ENCODE assay signal across 10 cellular contexts in genomic region chr9:137035507-137035834, GRCh38. TPM values are rescaled to one million over a fixed set of nuclear protein-coding genes. Genes with fewer than 3 reads are reported as not detected.
A peak's percentile ranks its signal among the peaks of the same experiment; 100 is the strongest.
DNase-seq lines count a peak whose midpoint lies in the region; ATAC-seq and TF ChIP-seq lines count a peak whose summit lies in the region.
"Had no signal": no experiment of that assay in that cellular context is flagged by ENCODE, and none has a peak within 500 bp of the region (broad histone marks: within the 10 kb centered on the region; RNA-seq: fewer than 3 reads in every experiment).

No MANE protein-coding gene starts in this region.

- no peaks in the 10 kb centered on the region for H3K9me3 ChIP-seq in BLaER1 treated with 17β-estradiol and CSF1 and Interleukin-3, amounts not matched to agents 10 nM and 100 nM (replicated peaks in 1 of 11)
- H3K9me3 ChIP-seq: gastroesophageal sphincter had no signal

- no peak overlapping the region for H3K4me3 Mint-ChIP-seq in GM23338
- H3K4me3 Mint-ChIP-seq in activated T-helper 1 cell treated with anti-CD3 and anti-CD28 coated beads, Interleukin-12 subunit alpha, Interleukin-12 subunit beta, Interleukin-2, Interleukin-4 antibody, amounts not matched to agents 30 ng/mL and 10 ng/mL and 1 ng/mL, durations not matched to agents 14 hours and 24 hours and 36 hours: no peak overlapping the region
- H3K4me3 Mint-ChIP-seq in natural killer cell: peak overlapping the region; percentile 81

- H3K27me3 ChIP-seq in BLaER1 treated with 17β-estradiol and CSF1 and Interleukin-3, amounts not matched to agents 10 nM and 100 nM: no peaks in the 10 kb centered on the region
- H3K27me3 ChIP-seq in GM23338 (ENCODE audit: insufficient read depth): no peaks in the 10 kb centered on the region

- TF ChIP-seq CTCF in GM23338 (conservative IDR thresholded peaks at IDR 0.05; ENCODE audit: low read depth in 2 of 2) (peak in 1 of 2 experiments; percentile 14; a peak in 1 of 4 replicates), natural killer cell (IDR thresholded peaks at IDR 0.05) (peak; percentile 43)

- intact Hi-C loops in activated T-helper 1 cell treated with anti-CD3 and anti-CD28 coated beads, Interleukin-12 subunit alpha, Interleukin-12 subunit beta, Interleukin-2, Interleukin-4 antibody, amounts not matched to agents 30 ng/mL and 10 ng/mL and 1 ng/mL, durations not matched to agents 14 hours and 24 hours and 36 hours (cut with micrococcal nuclease): loop anchor here (1.0 to 2.0 kb wide), 6 partner anchors 31 to 248 kb away; partner anchors contain the start of genes AJM1, EDF1 and PAXX
- intact Hi-C loops in natural killer cell (cut with micrococcal nuclease): loop anchor here (1.0 to 2.0 kb wide), 4 partner anchors 37 to 247 kb away; partner anchors contain the start of gene AJM1

- peaks cover 29 to 61% (median 49%) of the 10 kb centered on the region in 11 experiments for H3K36me3 ChIP-seq in BLaER1 treated with 17β-estradiol and CSF1 and Interleukin-3, amounts not matched to agents 10 nM and 100 nM
- no peaks in the 10 kb centered on the region for H3K36me3 ChIP-seq in GM23338 (ENCODE audit: insufficient read depth)

- no peak overlapping the region for H3K27ac Mint-ChIP-seq in GM23338
- H3K27ac Mint-ChIP-seq in activated T-helper 1 cell treated with anti-CD3 and anti-CD28 coated beads, Interleukin-12 subunit alpha, Interleukin-12 subunit beta, Interleukin-2, Interleukin-4 antibody, amounts not matched to agents 30 ng/mL and 10 ng/mL and 1 ng/mL, durations not matched to agents 14 hours and 24 hours and 36 hours: peak overlapping the region; percentile 87
- H3K27ac Mint-ChIP-seq in natural killer cell: peak overlapping the region; percentile 76 to 83

- H3K4me1 Mint-ChIP-seq in GM23338 (no peaks in the 10 kb centered on the region), natural killer cell (peaks cover 28 to 42% of the 10 kb centered on the region in 2 donors)
- peaks cover 27% of the 10 kb centered on the region for H3K4me1 Mint-ChIP-seq in activated T-helper 1 cell treated with anti-CD3 and anti-CD28 coated beads, Interleukin-12 subunit alpha, Interleukin-12 subunit beta, Interleukin-2, Interleukin-4 antibody, amounts not matched to agents 30 ng/mL and 10 ng/mL and 1 ng/mL, durations not matched to agents 14 hours and 24 hours and 36 hours (ENCODE audit: low read depth)

- H3K79me2 ChIP-seq in GM23338 (replicated peaks; ENCODE audit: insufficient read depth): no peaks in the 10 kb centered on the region

- no peaks in the 10 kb centered on the region; the same call in 2 of the 3 replicates for H3K36me3 Mint-ChIP-seq in GM23338 (ENCODE audit: low read depth)
- peaks cover 2% of the 10 kb centered on the region for H3K36me3 Mint-ChIP-seq in activated T-helper 1 cell treated with anti-CD3 and anti-CD28 coated beads, Interleukin-12 subunit alpha, Interleukin-12 subunit beta, Interleukin-2, Interleukin-4 antibody, amounts not matched to agents 30 ng/mL and 10 ng/mL and 1 ng/mL, durations not matched to agents 14 hours and 24 hours and 36 hours (ENCODE audit: low read depth)
- H3K36me3 Mint-ChIP-seq in natural killer cell: no peaks in the 10 kb centered on the region
- H3K36me3 Mint-ChIP-seq: activated naive CD8-positive, alpha-beta T cell treated with anti-CD3 and anti-CD28 coated beads for 36 hours had no signal

- peak overlapping the region; percentile 21 to 82 (median 72); a peak in 18 of 22 replicates for H3K9ac ChIP-seq in BLaER1 treated with 17β-estradiol and CSF1 and Interleukin-3, amounts not matched to agents 10 nM and 100 nM

- H3K27me3 Mint-ChIP-seq in GM23338 (ENCODE audit: insufficient read depth, low read depth, poor library complexity) (peaks cover 9% of the 10 kb centered on the region), natural killer cell (ENCODE audit: low read depth in 2 of 2) (no peaks in the 10 kb centered on the region)
- no peaks in the 10 kb centered on the region for H3K27me3 Mint-ChIP-seq in activated T-helper 1 cell treated with anti-CD3 and anti-CD28 coated beads, Interleukin-12 subunit alpha, Interleukin-12 subunit beta, Interleukin-2, Interleukin-4 antibody, amounts not matched to agents 30 ng/mL and 10 ng/mL and 1 ng/mL, durations not matched to agents 14 hours and 24 hours and 36 hours (ENCODE audit: insufficient read depth)
- H3K27me3 Mint-ChIP-seq: activated naive CD8-positive, alpha-beta T cell treated with anti-CD3 and anti-CD28 coated beads for 36 hours had no signal

- ATAC-seq in GM23338: peak; percentile 66
- ATAC-seq in natural killer cell: no peak
- ATAC-seq in HG02981 (IDR thresholded peaks at IDR 0.05; ENCODE audit: unreplicated experiment): no peak
- ATAC-seq in HG02973 (IDR thresholded peaks at IDR 0.05; ENCODE audit: unreplicated experiment): no peak

- H3K4me1 ChIP-seq in BLaER1 treated with 17β-estradiol and CSF1 and Interleukin-3, amounts not matched to agents 10 nM and 100 nM: peaks cover 36 to 72% (median 65%) of the 10 kb centered on the region in 10 experiments
- H3K4me1 ChIP-seq in GM23338 (ENCODE audit: insufficient read depth): no peaks in the 10 kb centered on the region

- H3K9me3 Mint-ChIP-seq in GM23338 (no peaks in the 10 kb centered on the region), natural killer cell (no peaks in the 10 kb centered on the region)
- H3K9me3 Mint-ChIP-seq in activated T-helper 1 cell treated with anti-CD3 and anti-CD28 coated beads, Interleukin-12 subunit alpha, Interleukin-12 subunit beta, Interleukin-2, Interleukin-4 antibody, amounts not matched to agents 30 ng/mL and 10 ng/mL and 1 ng/mL, durations not matched to agents 14 hours and 24 hours and 36 hours: no peaks in the 10 kb centered on the region
- H3K9me3 Mint-ChIP-seq: activated naive CD8-positive, alpha-beta T cell treated with anti-CD3 and anti-CD28 coated beads for 36 hours had no signal

- peaks cover under 1 to 56% (median 44%) of the 10 kb centered on the region in 11 experiments; a peak in 20 of 22 replicates for H4K20me1 ChIP-seq in BLaER1 treated with 17β-estradiol and CSF1 and Interleukin-3, amounts not matched to agents 10 nM and 100 nM
- H4K20me1 ChIP-seq in GM23338 (replicated peaks; ENCODE audit: insufficient read depth): no peaks in the 10 kb centered on the region

- H3K9me2 ChIP-seq in GM23338 (ENCODE audit: insufficient read depth): no peaks in the 10 kb centered on the region

- H2AFZ ChIP-seq in GM23338: no peak overlapping the region

- H3K4me3 ChIP-seq in BLaER1 treated with 17β-estradiol and CSF1 and Interleukin-3, amounts not matched to agents 10 nM and 100 nM: peak overlapping the region in 8 of 10 experiments; percentile 44 to 81 (median 72); a peak in 13 of 20 replicates
- peak overlapping the region; percentile 34; the same call in 1 of the 2 replicates for H3K4me3 ChIP-seq in GM23338
- H3K4me3 ChIP-seq: gastroesophageal sphincter had no signal

- no peaks in the 10 kb centered on the region for H3F3A ChIP-seq in GM23338 (replicated peaks; ENCODE audit: low read depth)

- peak overlapping the region in 4 of 11 experiments; percentile 32 to 97 (median 76); a peak in 6 of 22 replicates for H3K27ac ChIP-seq in BLaER1 treated with 17β-estradiol and CSF1 and Interleukin-3, amounts not matched to agents 10 nM and 100 nM
- no peak overlapping the region for H3K27ac ChIP-seq in GM23338 (ENCODE audit: low read depth)

- DNase-seq in GM23338 (ENCODE audit: low spot score): peak; percentile 51
- DNase-seq in activated T-helper 1 cell treated with anti-CD3 and anti-CD28 coated beads, Interleukin-12 subunit alpha, Interleukin-12 subunit beta, Interleukin-2, Interleukin-4 antibody, amounts not matched to agents 30 ng/mL and 10 ng/mL and 1 ng/mL, durations not matched to agents 14 hours and 24 hours and 36 hours (ENCODE audit: low spot score): no peak
- no peak for DNase-seq in natural killer cell
- DNase-seq in UCSD-AML1 (lab: John Stamatoyannopoulos, UW; ENCODE audit: unreplicated experiment): no peak
- DNase-seq in inferior parietal cortex (ENCODE audit: extremely low spot score): no peak

- H3K4me2 ChIP-seq in BLaER1 treated with 17β-estradiol and CSF1 and Interleukin-3, amounts not matched to agents 10 nM and 100 nM: peak overlapping the region; percentile 82 to 97 (median 92)
- peak overlapping the region; percentile 38; the same call in 1 of the 2 replicates for H3K4me2 ChIP-seq in GM23338

RNA-seq across cellular contexts. Expression of gene FUT7, which starts 3.6 kb away (rescaled TPM):
- total RNA-seq in GM23338 (2014; rRNA removed; shearing (Covaris generic)): not detected in 2 replicates
- polyA plus RNA-seq in GM23338 (2016; fragmentation: Nextera tagmentation; extraction: Ambion mirVana): not detected in 2 replicates
- total RNA-seq in activated T-helper 1 cell treated with anti-CD3 and anti-CD28 coated beads, Interleukin-12 subunit alpha, Interleukin-12 subunit beta, Interleukin-2, Interleukin-4 antibody, amounts not matched to agents 30 ng/mL and 10 ng/mL and 1 ng/mL, durations not matched to agents 14 hours and 24 hours and 36 hours: 0.16 and 0.22 TPM in 2 replicates
- 1 to 10 TPM in 2 of 3 donors, under 1 TPM in 1; 0.99 to 5.1 (median 3.9) TPM for total RNA-seq in natural killer cell
- total RNA-seq: activated naive CD8-positive, alpha-beta T cell treated with anti-CD3 and anti-CD28 coated beads for 36 hours had no signal

RNA-seq across cellular contexts. Expression of gene ABCA2, which starts 7.4 kb away (rescaled TPM):
- 14.2 and 16.0 TPM in 2 replicates for total RNA-seq in GM23338 (2014; rRNA removed; shearing (Covaris generic))
- 5.6 and 7.0 TPM in 2 replicates for polyA plus RNA-seq in GM23338 (2016; fragmentation: Nextera tagmentation; extraction: Ambion mirVana)
- total RNA-seq in activated T-helper 1 cell treated with anti-CD3 and anti-CD28 coated beads, Interleukin-12 subunit alpha, Interleukin-12 subunit beta, Interleukin-2, Interleukin-4 antibody, amounts not matched to agents 30 ng/mL and 10 ng/mL and 1 ng/mL, durations not matched to agents 14 hours and 24 hours and 36 hours: 25.7 and 26.9 TPM in 2 replicates
- 100 to 1,000 TPM; 356 to 416 (median 357) TPM for total RNA-seq in natural killer cell

RNA-seq across cellular contexts. Expression of gene NPDC1, which starts 10.5 kb away (rescaled TPM):
- total RNA-seq in GM23338 (2014; rRNA removed; shearing (Covaris generic)): 26.2 and 34.3 TPM in 2 replicates
- polyA plus RNA-seq in GM23338 (2016; fragmentation: Nextera tagmentation; extraction: Ambion mirVana): 35.5 and 36.7 TPM in 2 replicates
- 78.2 and 80.1 TPM in 2 replicates for total RNA-seq in activated T-helper 1 cell treated with anti-CD3 and anti-CD28 coated beads, Interleukin-12 subunit alpha, Interleukin-12 subunit beta, Interleukin-2, Interleukin-4 antibody, amounts not matched to agents 30 ng/mL and 10 ng/mL and 1 ng/mL, durations not matched to agents 14 hours and 24 hours and 36 hours
- 1 to 10 TPM in 2 of 3 donors, under 1 TPM in 1; 0.87 to 5.6 (median 3.4) TPM for total RNA-seq in natural killer cell

RNA-seq across cellular contexts. Expression of gene ENTPD2, which starts 18.4 kb away (rescaled TPM):
- total RNA-seq in GM23338 (2014; rRNA removed; shearing (Covaris generic)): 1.1 and 1.9 TPM in 2 replicates
- 1.8 and 2.9 TPM in 2 replicates for polyA plus RNA-seq in GM23338 (2016; fragmentation: Nextera tagmentation; extraction: Ambion mirVana)
- not detected in 2 replicates for total RNA-seq in activated T-helper 1 cell treated with anti-CD3 and anti-CD28 coated beads, Interleukin-12 subunit alpha, Interleukin-12 subunit beta, Interleukin-2, Interleukin-4 antibody, amounts not matched to agents 30 ng/mL and 10 ng/mL and 1 ng/mL, durations not matched to agents 14 hours and 24 hours and 36 hours
- total RNA-seq in natural killer cell: not detected
- total RNA-seq: activated naive CD8-positive, alpha-beta T cell treated with anti-CD3 and anti-CD28 coated beads for 36 hours had no signal

RNA-seq across cellular contexts. Expression of gene SAPCD2, which starts 34.9 kb away (rescaled TPM):
- 55.1 and 60.3 TPM in 2 replicates for total RNA-seq in GM23338 (2014; rRNA removed; shearing (Covaris generic))
- polyA plus RNA-seq in GM23338 (2016; fragmentation: Nextera tagmentation; extraction: Ambion mirVana): 13.4 and 14.5 TPM in 2 replicates
- total RNA-seq in activated T-helper 1 cell treated with anti-CD3 and anti-CD28 coated beads, Interleukin-12 subunit alpha, Interleukin-12 subunit beta, Interleukin-2, Interleukin-4 antibody, amounts not matched to agents 30 ng/mL and 10 ng/mL and 1 ng/mL, durations not matched to agents 14 hours and 24 hours and 36 hours: 23.9 and 25.1 TPM in 2 replicates
- 1 to 10 TPM in 2 of 3 donors, under 1 TPM in 1; 0.59 to 2.6 (median 1.0) TPM for total RNA-seq in natural killer cell

Comparison
In these comparisons a context has a peak if more than half of its experiments do, and no peak if none do; other contexts are left out.
1. RNA of gene ABCA2, which starts 7.4 kb away (total RNA-seq): 356 to 416 TPM in natural killer cell; 25.7 to 26.9 TPM in activated T-helper 1 cell treated with anti-CD3 and anti-CD28 coated beads, Interleukin-12 subunit alpha, Interleukin-12 subunit beta, Interleukin-2, Interleukin-4 antibody, amounts not matched to agents 30 ng/mL and 10 ng/mL and 1 ng/mL, durations not matched to agents 14 hours and 24 hours and 36 hours and 14.2 to 16.0 TPM in GM23338; every median in the first group is over 10 times any median in the second.